23 cellular contexts compared by ENCODE assay signal in genomic region chr12:95538656-95539055, GRCh38. TPM values are rescaled to one million over a fixed set of nuclear protein-coding genes. Genes with fewer than 3 reads are reported as not detected.
DNase-seq lines count a peak whose midpoint lies in the region; ATAC-seq and TF ChIP-seq lines count a peak whose summit lies in the region.
"Had no signal": no experiment of that assay in that cellular context is flagged by ENCODE, and none has a peak within 500 bp of the region (broad histone marks: within the 10 kb centered on the region; RNA-seq: fewer than 3 reads in every experiment).

No MANE protein-coding gene starts in this region.

- BruUV-seq in Caco-2 (replicated peaks; lab: Mats Ljungman, UMichigan): no TSS peak

- intact Hi-C loops in Caco-2 (cut with micrococcal nuclease; ENCODE audit: unreplicated experiment): no loop called here

- H3K4me2 ChIP-seq in BLaER1 (peak overlapping the region; percentile 47), Karpas-422 (ENCODE audit: low read depth, low read length, poor library complexity, severe bottlenecking) (peak overlapping the region; percentile 41)
- H3K4me2 ChIP-seq: KMS-11 had no signal

- no peaks in the 10 kb centered on the region for H3K9me2 ChIP-seq in Karpas-422 (replicated peaks; ENCODE audit: insufficient read depth, low read length)

- CTCF ChIA-PET in Caco-2 (lab: Charles Lee): no interaction called here

- H3K9ac ChIP-seq in BLaER1 (no peak overlapping the region), Karpas-422 (ENCODE audit: low read length) (no peak overlapping the region; the same call in 1 of the 2 replicates), iPS-18a (ENCODE audit: low read length) (no peak overlapping the region)
- H3K9ac ChIP-seq: KMS-11 had no signal

- H3K36me3 ChIP-seq in BLaER1 (no peaks in the 10 kb centered on the region), H7 (replicated peaks; ENCODE audit: control insufficient read depth, insufficient read depth, low read length) (peaks cover 5% of the 10 kb centered on the region), Karpas-422 (ENCODE audit: insufficient read depth, low read length) (no peaks in the 10 kb centered on the region), iPS-18a (ENCODE audit: control insufficient read depth, low read depth, low read length) (peaks cover 9% of the 10 kb centered on the region), Caco-2 (ENCODE audit: control insufficient read depth, insufficient read depth, low read length) (no peaks in the 10 kb centered on the region)
- H3K36me3 ChIP-seq: Peyer's patch, SJCRH30 had no signal

- H3K4me3 Mint-ChIP-seq in Caco-2 (ENCODE audit: unreplicated experiment): no peak overlapping the region
- H3K4me3 Mint-ChIP-seq: B cell; CD4-positive, CD25-positive, alpha-beta regulatory T cell; HFFc6 had no signal

- peak overlapping the region; percentile 76; the same call in 1 of the 2 replicates for H2AFZ ChIP-seq in Karpas-422 (ENCODE audit: low read length)

- H4K20me1 ChIP-seq in BLaER1 (no peaks in the 10 kb centered on the region), Karpas-422 (ENCODE audit: insufficient read depth, low read depth, low read length) (no peaks in the 10 kb centered on the region)

- DNase-seq in H7: peak; percentile 31
- DNase-seq in Karpas-422: no peak
- no peak for DNase-seq in RPMI8226
- DNase-seq in Caco-2: no peak
- DNase-seq in H4 (ENCODE audit: low spot score): no peak
- DNase-seq: CD4-positive, CD25-positive, alpha-beta regulatory T cell; DMS79; GOT3; HFFc6; NCI-H1105; NCI-H146; NCI-H2029; NCI-H2171; NCI-H345; NCI-H524; NCI-H774; Peyer's patch; SJCRH30 had no signal

- no peaks in the 10 kb centered on the region for H3K36me3 Mint-ChIP-seq in Caco-2 (ENCODE audit: insufficient read depth, unreplicated experiment)
- H3K36me3 Mint-ChIP-seq: CD4-positive, CD25-positive, alpha-beta regulatory T cell had no signal

- TF ChIP-seq CTCF in Caco-2 (IDR thresholded peaks at IDR 0.05; ENCODE audit: insufficient read depth in 1 of 2, low read depth in 1 of 2, low read length in 1 of 2, severe bottlenecking in 1 of 2, unreplicated experiment in 1 of 2): no peak

- H3K27ac ChIP-seq in BLaER1 (no peak overlapping the region), Karpas-422 (ENCODE audit: low read length) (no peak overlapping the region), iPS-18a (ENCODE audit: low read length) (peak overlapping the region; percentile 67)
- H3K27ac ChIP-seq: KMS-11, Peyer's patch, SJCRH30 had no signal

- H3K27me3 ChIP-seq in BLaER1: no peaks in the 10 kb centered on the region
- no peaks in the 10 kb centered on the region for H3K27me3 ChIP-seq in H7 (ENCODE audit: control insufficient read depth, insufficient read depth, low read length)
- no peaks in the 10 kb centered on the region for H3K27me3 ChIP-seq in Karpas-422 (ENCODE audit: low read length)
- no peaks in the 10 kb centered on the region for H3K27me3 ChIP-seq in iPS-18a (ENCODE audit: control insufficient read depth, insufficient read depth, low read length)
- H3K27me3 ChIP-seq in Caco-2 (replicated peaks; ENCODE audit: control insufficient read depth, insufficient read depth, low read length): no peaks in the 10 kb centered on the region
- H3K27me3 ChIP-seq: Peyer's patch had no signal

- POLR2A ChIA-PET in Caco-2 (lab: Charles Lee): interaction anchor here (0.6 kb wide), 1 partner anchor 25 kb away, joined by 3 read pairs; no protein-coding TSS in a partner anchor

- peaks cover 10% of the 10 kb centered on the region for H3K4me1 Mint-ChIP-seq in Caco-2 (ENCODE audit: low read depth, unreplicated experiment)

- no peak overlapping the region for H3K27ac Mint-ChIP-seq in Caco-2 (ENCODE audit: unreplicated experiment)
- H3K27ac Mint-ChIP-seq: B cell; CD4-positive, CD25-positive, alpha-beta regulatory T cell; HFFc6 had no signal

- H3K79me2 ChIP-seq in Karpas-422 (ENCODE audit: low read length): no peaks in the 10 kb centered on the region

- ATAC-seq in HG03196 (IDR thresholded peaks at IDR 0.05; ENCODE audit: unreplicated experiment): no peak

- H3K27me3 Mint-ChIP-seq in Caco-2 (ENCODE audit: insufficient read depth, unreplicated experiment): no peaks in the 10 kb centered on the region
- H3K27me3 Mint-ChIP-seq: B cell had no signal

- no peak overlapping the region for H3K4me3 ChIP-seq in BLaER1
- H3K4me3 ChIP-seq in H7 (ENCODE audit: insufficient read depth, low read depth, low read length): no peak overlapping the region
- H3K4me3 ChIP-seq in Karpas-422 (ENCODE audit: low read length): peak overlapping the region; percentile 5; the same call in 1 of the 2 replicates
- H3K4me3 ChIP-seq in iPS-18a (ENCODE audit: low read length): peak overlapping the region; percentile 19
- H3K4me3 ChIP-seq in Caco-2 (ENCODE audit: low read depth, low read length): no peak overlapping the region
- H3K4me3 ChIP-seq: Peyer's patch, SJCRH30 had no signal

- H3K4me1 ChIP-seq in BLaER1 (peaks cover 16% of the 10 kb centered on the region), Karpas-422 (ENCODE audit: low read length) (peaks cover 41% of the 10 kb centered on the region), iPS-18a (ENCODE audit: control insufficient read depth, low read depth, low read length) (peaks cover 26% of the 10 kb centered on the region), Caco-2 (peaks cover 12% of the 10 kb centered on the region)
- H3K4me1 ChIP-seq: Peyer's patch, SJCRH30 had no signal

- H3K9me3 ChIP-seq in BLaER1: no peaks in the 10 kb centered on the region
- no peaks in the 10 kb centered on the region for H3K9me3 ChIP-seq in Karpas-422 (ENCODE audit: low read length)
- no peaks in the 10 kb centered on the region for H3K9me3 ChIP-seq in iPS-18a (ENCODE audit: control insufficient read depth, low read depth, low read length)
- H3K9me3 ChIP-seq in Caco-2: no peaks in the 10 kb centered on the region
- H3K9me3 ChIP-seq: Peyer's patch, SJCRH30 had no signal

- H3K9me3 Mint-ChIP-seq in Caco-2 (ENCODE audit: unreplicated experiment): no peaks in the 10 kb centered on the region
- H3K9me3 Mint-ChIP-seq: CD4-positive, CD25-positive, alpha-beta regulatory T cell; HFFc6 had no signal

RNA-seq across cellular contexts. Expression of gene USP44, which starts 12.6 kb away (rescaled TPM):
- total RNA-seq in H7 (2014; rRNA removed; shearing (Covaris generic)): 102 and 142 TPM in 2 replicates
- total RNA-seq in Karpas-422 (2014; rRNA removed; shearing (Covaris generic); ENCODE audit: low replicate concordance): 0.11 TPM in 1 of 2 replicates, not detected in the other
- total RNA-seq in Caco-2 (2022): 0.14 and 0.19 TPM in 2 replicates
- total RNA-seq in H4 (2014; rRNA removed; shearing (Covaris generic)): 0.06 TPM in 1 of 2 replicates, not detected in the other
- total RNA-seq: HFFc6 had no signal

Comparison
In these comparisons a context has a peak if more than half of its experiments do, and no peak if none do; other contexts are left out.
1. H3K4me3 ChIP-seq: peak in Karpas-422 (single experiment) and iPS-18a (single experiment); none in BLaER1 (single experiment), H7 (single experiment) and Caco-2 (single experiment).
2. RNA of gene USP44, which starts 12.6 kb away (total RNA-seq): 102 to 142 TPM in H7; 0.14 to 0.19 TPM in Caco-2, 0.11 TPM in Karpas-422 and 0.06 TPM in H4; every median in the first group is over 10 times any median in the second.